1 cellular context compared by ENCODE assay signal in genomic region chr9:127785023-127785932, GRCh38.
TF ChIP-seq lines count a peak whose summit lies in the region.

No MANE protein-coding gene starts in this region.

TF ChIP-seq in endothelial cell of umbilical vein, 7 proteins besides CTCF, POLR2A, EP300 and RAD21:
- TF ChIP-seq EZH2 (IDR thresholded peaks at IDR 0.05; ENCODE audit: borderline replicate concordance, low read depth, low read length, severe bottlenecking) (no peak), GATA2 (IDR thresholded peaks at IDR 0.05; ENCODE audit: insufficient read depth, insufficient read length, low read depth, low read length) (no peak), POLR2AphosphoS5 (IDR thresholded peaks at IDR 0.05; ENCODE audit: insufficient read depth, low read depth, low read length) (peak; percentile 34), MAX (IDR thresholded peaks at IDR 0.05; ENCODE audit: insufficient read depth, insufficient read length) (no peak), JUN (IDR thresholded peaks at IDR 0.05; ENCODE audit: borderline replicate concordance, insufficient read depth, insufficient read length, low read depth) (no peak)
